Comparison of ENCODE assay signal across 8 cellular contexts in the genomic region with DNA sequence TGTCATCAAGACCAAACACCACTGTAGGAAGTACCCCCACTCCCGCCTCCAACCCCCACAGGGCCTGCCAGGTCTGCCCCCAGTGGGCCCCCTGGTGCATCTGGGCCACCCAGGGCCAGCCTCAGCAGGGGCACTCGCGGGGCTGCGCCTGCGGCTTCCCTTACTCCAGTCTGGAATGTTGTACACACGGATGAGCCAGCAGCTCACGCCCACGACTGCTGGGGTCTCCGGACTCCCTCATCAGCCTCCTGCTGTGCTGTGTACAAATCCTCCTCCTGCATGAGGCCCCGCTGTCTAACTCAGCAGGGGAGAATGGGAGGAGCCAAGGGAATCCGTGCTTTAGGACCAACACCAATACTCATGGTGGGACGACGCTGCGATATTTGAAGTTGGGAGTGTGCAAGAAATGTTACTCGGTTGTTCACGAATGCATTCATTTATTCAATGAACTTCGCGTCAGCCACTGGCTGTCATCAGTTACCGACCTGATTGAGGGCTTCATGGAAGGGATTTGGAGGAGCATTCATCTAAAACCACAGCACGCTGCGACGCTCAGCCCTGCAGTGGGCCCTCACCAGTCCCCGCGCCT. TPM values are rescaled to one million over a fixed set of nuclear protein-coding genes. Genes with fewer than 3 reads are reported as not detected.
DNase-seq lines count a peak whose midpoint lies in the region; ATAC-seq and TF ChIP-seq lines count a peak whose summit lies in the region.

No MANE protein-coding gene starts in this region.

- peaks cover 0 to 42% (median 28%) of the 10 kb centered on the region in 12 donors for H3K4me1 ChIP-seq in heart left ventricle

- POLR2A ChIA-PET in activated CD4-positive, alpha-beta T cell treated with anti-CD3 and anti-CD28 coated beads for 36 hours (lab: Charles Lee) = no interaction called here
- POLR2A ChIA-PET in activated CD8-positive, alpha-beta T cell treated with anti-CD3 and anti-CD28 coated beads for 36 hours (lab: Charles Lee) = no interaction called here

- peaks cover 0 to 35% (median 4%) of the 10 kb centered on the region in 9 donors for H3K27me3 ChIP-seq in heart left ventricle

- H3K36me3 ChIP-seq in heart left ventricle = peaks cover 0 to 9% (median 0%) of the 10 kb centered on the region in 9 donors

- peaks cover 26% of the 10 kb centered on the region for H3K36me3 Mint-ChIP-seq in activated CD4-positive, alpha-beta T cell treated with anti-CD3 and anti-CD28 coated beads for 36 hours (ENCODE audit: low read depth)
- H3K36me3 Mint-ChIP-seq in activated CD8-positive, alpha-beta T cell treated with anti-CD3 and anti-CD28 coated beads for 36 hours (ENCODE audit: low read depth) = peaks cover 25% of the 10 kb centered on the region
- peaks cover 14% of the 10 kb centered on the region for H3K36me3 Mint-ChIP-seq in progenitor cell of endocrine pancreas (ENCODE audit: insufficient read depth)

- intact Hi-C loops in activated CD4-positive, alpha-beta T cell treated with anti-CD3 and anti-CD28 coated beads for 36 hours (cut with DNase I, micrococcal nuclease) = loop anchor here (1.0 to 5.0 kb wide), 11 partner anchors 13 to 1601 kb away; a partner anchor contains a TSS
- intact Hi-C loops in activated CD8-positive, alpha-beta T cell treated with anti-CD3 and anti-CD28 coated beads for 36 hours (cut with micrococcal nuclease) = loop anchor here (10.0 kb wide), 1 partner anchor 51 kb away; no protein-coding TSS in a partner anchor
- intact Hi-C loops in heart left ventricle (cut with DNase I) = no loop called here

- peak overlapping the region; percentile 86 for H3K27ac Mint-ChIP-seq in activated CD4-positive, alpha-beta T cell treated with anti-CD3 and anti-CD28 coated beads for 36 hours
- peak overlapping the region; percentile 93 for H3K27ac Mint-ChIP-seq in activated CD8-positive, alpha-beta T cell treated with anti-CD3 and anti-CD28 coated beads for 36 hours
- H3K27ac Mint-ChIP-seq in progenitor cell of endocrine pancreas = peak overlapping the region; percentile 92

- no peak for TF ChIP-seq CTCF in activated CD8-positive, alpha-beta T cell treated with anti-CD3 and anti-CD28 coated beads for 36 hours (IDR thresholded peaks at IDR 0.05)
- TF ChIP-seq CTCF in heart left ventricle (IDR thresholded peaks at IDR 0.05) = no peak
- TF ChIP-seq CTCF in progenitor cell of endocrine pancreas (IDR thresholded peaks at IDR 0.05; ENCODE audit: unreplicated experiment) = no peak

- H3K27me3 Mint-ChIP-seq in activated CD4-positive, alpha-beta T cell treated with anti-CD3 and anti-CD28 coated beads for 36 hours = no peaks in the 10 kb centered on the region
- H3K27me3 Mint-ChIP-seq in activated CD8-positive, alpha-beta T cell treated with anti-CD3 and anti-CD28 coated beads for 36 hours = no peaks in the 10 kb centered on the region
- no peaks in the 10 kb centered on the region for H3K27me3 Mint-ChIP-seq in progenitor cell of endocrine pancreas

- peak; percentile 34 for ATAC-seq in activated CD4-positive, alpha-beta T cell treated with anti-CD3 and anti-CD28 coated beads for 36 hours
- peak; percentile 44 for ATAC-seq in activated CD8-positive, alpha-beta T cell treated with anti-CD3 and anti-CD28 coated beads for 36 hours
- ATAC-seq in heart left ventricle (peak in 3 of 4 donors; percentile 6 to 41 (median 29)), GM18505 (IDR thresholded peaks at IDR 0.05; ENCODE audit: unreplicated experiment) (no peak)

- CTCF ChIA-PET in activated CD4-positive, alpha-beta T cell treated with anti-CD3 and anti-CD28 coated beads for 36 hours (lab: Charles Lee) = no interaction called here
- CTCF ChIA-PET in activated CD8-positive, alpha-beta T cell treated with anti-CD3 and anti-CD28 coated beads for 36 hours (lab: Charles Lee) = no interaction called here

- peak overlapping the region; percentile 68 to 98 (median 90) for H3K4me3 ChIP-seq in heart left ventricle

- DNase-seq in activated CD4-positive, alpha-beta T cell treated with anti-CD3 and anti-CD28 coated beads for 36 hours = peak; percentile 16
- DNase-seq in activated CD4-positive, alpha-beta T cell treated with anti-CD3 and anti-CD28 coated beads for 1 hour = no peak
- DNase-seq in HCEC 1CT = peak; percentile 36
- DNase-seq in NCI-H1092 treated with DMSO at 0.1 percent for 48 hours (lab: John Stamatoyannopoulos, UW) = peak; percentile 49
- DNase-seq in activated CD8-positive, alpha-beta T cell treated with anti-CD3 and anti-CD28 coated beads for 36 hours = peak; percentile 49
- DNase-seq in heart left ventricle = no peak
- no peak for DNase-seq in progenitor cell of endocrine pancreas (ENCODE audit: low spot score, unreplicated experiment)

- peak overlapping the region; percentile 79 to 98 (median 93) for H3K27ac ChIP-seq in heart left ventricle

- 6 to 21% (median 7%) methylated on average over 6 to 24 of the region's 24 CpGs for WGBS in heart left ventricle, 4 donors

- H3K9me3 Mint-ChIP-seq in activated CD4-positive, alpha-beta T cell treated with anti-CD3 and anti-CD28 coated beads for 36 hours (ENCODE audit: low read depth) = peaks cover 8% of the 10 kb centered on the region
- H3K9me3 Mint-ChIP-seq in activated CD8-positive, alpha-beta T cell treated with anti-CD3 and anti-CD28 coated beads for 36 hours = peaks cover 5% of the 10 kb centered on the region
- peaks cover 6% of the 10 kb centered on the region for H3K9me3 Mint-ChIP-seq in progenitor cell of endocrine pancreas (ENCODE audit: low read depth)

- peak overlapping the region; percentile 91 for H3K4me3 Mint-ChIP-seq in activated CD4-positive, alpha-beta T cell treated with anti-CD3 and anti-CD28 coated beads for 36 hours
- peak overlapping the region; percentile 89 for H3K4me3 Mint-ChIP-seq in activated CD8-positive, alpha-beta T cell treated with anti-CD3 and anti-CD28 coated beads for 36 hours
- H3K4me3 Mint-ChIP-seq in progenitor cell of endocrine pancreas (ENCODE audit: low read depth) = peak overlapping the region; percentile 91

- TF ChIP-seq POLR2A in heart left ventricle (IDR thresholded peaks at IDR 0.05) (no peak), GM18505 (IDR thresholded peaks at IDR 0.05; ENCODE audit: borderline replicate concordance, extremely low read depth, insufficient read depth, insufficient read length) (no peak)

- H3K4me1 Mint-ChIP-seq in activated CD4-positive, alpha-beta T cell treated with anti-CD3 and anti-CD28 coated beads for 36 hours = peaks cover 30% of the 10 kb centered on the region
- peaks cover 32% of the 10 kb centered on the region for H3K4me1 Mint-ChIP-seq in activated CD8-positive, alpha-beta T cell treated with anti-CD3 and anti-CD28 coated beads for 36 hours (ENCODE audit: low read depth)
- H3K4me1 Mint-ChIP-seq in progenitor cell of endocrine pancreas (ENCODE audit: low read depth) = peaks cover 26% of the 10 kb centered on the region

- H3K9me3 ChIP-seq in heart left ventricle = peaks cover 0 to 12% (median 0%) of the 10 kb centered on the region in 12 donors

RNA-seq across cellular contexts. Expression of a gene that starts 0.7 kb away (rescaled TPM):
- 10 to 100 TPM; 31.7 to 33.4 TPM for total RNA-seq in activated CD4-positive, alpha-beta T cell treated with anti-CD3 and anti-CD28 coated beads for 36 hours
- total RNA-seq in activated CD8-positive, alpha-beta T cell treated with anti-CD3 and anti-CD28 coated beads for 36 hours = 10 to 100 TPM; 39.8 to 48.1 TPM
- 10 to 100 TPM; 32.9 to 53.4 (median 46.7) TPM for total RNA-seq in heart left ventricle
- 10 to 100 TPM; 31.8 to 57.5 TPM for polyA plus RNA-seq in heart left ventricle
- total RNA-seq in progenitor cell of endocrine pancreas = 42.3 and 46.8 TPM in 2 replicates

Comparison
In these comparisons a context has a peak if more than half of its experiments do, and no peak if none do; other contexts are left out.
1. DNase-seq: peak in activated CD4-positive, alpha-beta T cell treated with anti-CD3 and anti-CD28 coated beads for 36 hours (single experiment), HCEC 1CT (single experiment), NCI-H1092 treated with DMSO at 0.1 percent for 48 hours (single experiment) and activated CD8-positive, alpha-beta T cell treated with anti-CD3 and anti-CD28 coated beads for 36 hours (single experiment); none in activated CD4-positive, alpha-beta T cell treated with anti-CD3 and anti-CD28 coated beads for 1 hour (single experiment), heart left ventricle (0 of 5) and progenitor cell of endocrine pancreas (single experiment).
2. intact Hi-C loops: an anchor here in activated CD4-positive, alpha-beta T cell treated with anti-CD3 and anti-CD28 coated beads for 36 hours (1.0 to 5.0 kb wide) and activated CD8-positive, alpha-beta T cell treated with anti-CD3 and anti-CD28 coated beads for 36 hours (10.0 kb wide); none called in heart left ventricle.
3. Peak in every context shown above with its lines, with median percentiles within 50 percentile points of each other: H3K27ac Mint-ChIP-seq and H3K4me3 Mint-ChIP-seq.